Comparison of ENCODE assay signal across 13 cellular contexts in genomic region chr2:207157162-207157481, GRCh38. TPM values are rescaled to one million over a fixed set of nuclear protein-coding genes. Genes with fewer than 3 reads are reported as not detected.
DNase-seq lines count a peak whose midpoint lies in the region; ATAC-seq and TF ChIP-seq lines count a peak whose summit lies in the region.
"Had no signal": no experiment of that assay in that cellular context is flagged by ENCODE, and none has a peak within 500 bp of the region (broad histone marks: within the 10 kb centered on the region; RNA-seq: fewer than 3 reads in every experiment).

No MANE protein-coding gene starts in this region.

- no peaks in the 10 kb centered on the region for H3F3A ChIP-seq in smooth muscle cell (ENCODE audit: low read depth)

- TF ChIP-seq POLR2A in heart left ventricle (IDR thresholded peaks at IDR 0.05): no peak
- no peak for TF ChIP-seq POLR2A in esophagus muscularis mucosa (IDR thresholded peaks at IDR 0.05; ENCODE audit: low read depth)

- intact Hi-C loops in heart left ventricle (cut with DNase I): no loop called here
- intact Hi-C loops in cardiac septum (cut with DNase I): no loop called here
- intact Hi-C loops in esophagus muscularis mucosa (cut with DNase I): no loop called here

- no peak for DNase-seq in heart left ventricle
- DNase-seq in cardiac septum (ENCODE audit: low spot score): no peak
- no peak for DNase-seq in RWPE2 (ENCODE audit: low spot score)
- no peak for DNase-seq in esophagus muscularis mucosa (ENCODE audit: extremely low spot score)
- no peak for DNase-seq in smooth muscle cell (lab: John Stamatoyannopoulos, UW; ENCODE audit: unreplicated experiment)
- DNase-seq: activated effector memory CD4-positive, alpha-beta T cell treated with anti-CD3 and anti-CD28 coated beads, Interleukin-2, amount 50 U/mL, for 16 hours; DMS 273 treated with DMSO at 0.1 percent for 48 hours; NCI-H1436 treated with DMSO at 0.1 percent for 48 hours had no signal

- H3K4me2 ChIP-seq in smooth muscle cell: no peak overlapping the region

- H3K9ac ChIP-seq in subcutaneous abdominal adipose tissue (ENCODE audit: low read length in 5 of 5) (no peak overlapping the region), smooth muscle cell (ENCODE audit: low read depth) (no peak overlapping the region)

- H3K27ac ChIP-seq in heart left ventricle (peak overlapping the region in 10 of 12 donors; percentile 20 to 86 (median 56)), RWPE2 (ENCODE audit: poor library complexity, severe bottlenecking) (peak overlapping the region; percentile 33), esophagus muscularis mucosa (replicated peaks in 1 of 4) (peak overlapping the region; percentile 45 to 100 (median 100)), subcutaneous abdominal adipose tissue (ENCODE audit: low read depth, low read length) (peak overlapping the region; percentile 74), smooth muscle cell (ENCODE audit: low read depth) (no peak overlapping the region)
- H3K27ac ChIP-seq: prostate gland, SJSA1 had no signal

- H3K4me3 ChIP-seq in heart left ventricle (no peak overlapping the region), RWPE2 (ENCODE audit: severe bottlenecking) (no peak overlapping the region), esophagus muscularis mucosa (no peak overlapping the region), subcutaneous abdominal adipose tissue (ENCODE audit: low read depth in 1 of 5, low read length in 5 of 5) (peak overlapping the region in 1 of 5 donors; percentile 2), smooth muscle cell (no peak overlapping the region)
- H3K4me3 ChIP-seq: prostate gland, SJSA1 had no signal

- ATAC-seq in heart left ventricle (peak in 1 of 4 donors; percentile 34), RWPE2 (ENCODE audit: low read depth) (no peak), GM18517 (IDR thresholded peaks at IDR 0.05; ENCODE audit: unreplicated experiment) (no peak), GM21528 (IDR thresholded peaks at IDR 0.05; ENCODE audit: low FRiP score, unreplicated experiment) (no peak)

- no peaks in the 10 kb centered on the region for H3K36me3 ChIP-seq in heart left ventricle
- peaks cover 96% of the 10 kb centered on the region for H3K36me3 ChIP-seq in RWPE2 (ENCODE audit: low read depth)
- no peaks in the 10 kb centered on the region for H3K36me3 ChIP-seq in esophagus muscularis mucosa
- H3K36me3 ChIP-seq in subcutaneous abdominal adipose tissue (ENCODE audit: control insufficient read depth in 5 of 5, insufficient read depth in 5 of 5, low read length in 5 of 5): no peaks in the 10 kb centered on the region
- no peaks in the 10 kb centered on the region for H3K36me3 ChIP-seq in smooth muscle cell (ENCODE audit: low read depth)
- H3K36me3 ChIP-seq: prostate gland had no signal

- H3K9me3 ChIP-seq in heart left ventricle (no peaks in the 10 kb centered on the region), RWPE2 (ENCODE audit: severe bottlenecking) (no peaks in the 10 kb centered on the region), esophagus muscularis mucosa (no peaks in the 10 kb centered on the region), subcutaneous abdominal adipose tissue (ENCODE audit: control insufficient read depth in 5 of 5, low read length in 5 of 5) (no peaks in the 10 kb centered on the region), smooth muscle cell (replicated peaks; ENCODE audit: low read depth) (no peaks in the 10 kb centered on the region)
- H3K9me3 ChIP-seq: prostate gland, SJSA1 had no signal

- H3K79me2 ChIP-seq in smooth muscle cell (ENCODE audit: low read depth): peaks cover 100% of the 10 kb centered on the region

- H4K20me1 ChIP-seq in smooth muscle cell (ENCODE audit: low read depth): peaks cover 100% of the 10 kb centered on the region

- no peak overlapping the region for H2AFZ ChIP-seq in smooth muscle cell (ENCODE audit: low read depth)

- H3K27me3 ChIP-seq in heart left ventricle (no peaks in the 10 kb centered on the region), RWPE2 (ENCODE audit: insufficient read depth, poor library complexity, severe bottlenecking) (no peaks in the 10 kb centered on the region), esophagus muscularis mucosa (no peaks in the 10 kb centered on the region), subcutaneous abdominal adipose tissue (ENCODE audit: control insufficient read depth in 5 of 5, insufficient read depth in 4 of 5, low read length in 5 of 5) (no peaks in the 10 kb centered on the region), smooth muscle cell (ENCODE audit: low read depth) (no peaks in the 10 kb centered on the region)
- H3K27me3 ChIP-seq: SJSA1 had no signal

- no peak for TF ChIP-seq CTCF in heart left ventricle (IDR thresholded peaks at IDR 0.05)
- no peak for TF ChIP-seq CTCF in RWPE2 (IDR thresholded peaks at IDR 0.05; ENCODE audit: poor library complexity, severe bottlenecking)
- TF ChIP-seq CTCF in esophagus muscularis mucosa (IDR thresholded peaks at IDR 0.05): no peak
- no peak for TF ChIP-seq CTCF in smooth muscle cell (IDR thresholded peaks at IDR 0.05; ENCODE audit: borderline replicate concordance, insufficient read depth, poor library complexity, severe bottlenecking)

- no peak for TF ChIP-seq EP300 in esophagus muscularis mucosa (IDR thresholded peaks at IDR 0.05)

- H3K4me1 ChIP-seq in heart left ventricle (peaks cover 35 to 100% (median 99%) of the 10 kb centered on the region in 12 donors), RWPE2 (ENCODE audit: insufficient read depth, poor library complexity, severe bottlenecking) (peaks cover 91% of the 10 kb centered on the region), esophagus muscularis mucosa (peaks cover 100% of the 10 kb centered on the region in 4 donors), subcutaneous abdominal adipose tissue (ENCODE audit: control insufficient read depth in 5 of 5, insufficient read depth in 5 of 5, low read length in 5 of 5) (peaks cover 16 to 88% (median 72%) of the 10 kb centered on the region in 5 donors), smooth muscle cell (ENCODE audit: low read depth) (peaks cover 43% of the 10 kb centered on the region)

- WGBS in heart left ventricle, 4 donors: 55 to 60% (median 58%) methylated on average over 1 of the region's 1 CpG
- WGBS in esophagus muscularis mucosa: 76% methylated on average over 1 of the region's 1 CpG
- 97% methylated on average over 1 of the region's 1 CpG for WGBS in smooth muscle cell (ENCODE audit: low lambda C conversion rate)

RNA-seq across cellular contexts. Expression of gene KLF7, which starts 8.6 kb away (rescaled TPM):
- total RNA-seq in heart left ventricle: 10 to 100 TPM; 23.9 to 49.8 (median 27.3) TPM
- 10 to 100 TPM in 1 of 2 donors, 1 to 10 TPM in 1; 5.0 to 11.7 TPM for polyA plus RNA-seq in heart left ventricle
- total RNA-seq in cardiac septum: 34.4 TPM
- total RNA-seq in esophagus muscularis mucosa: 10 to 100 TPM; 25.3 to 47.4 (median 36.9) TPM
- total RNA-seq in smooth muscle cell: 16.1 and 27.6 TPM in 2 replicates
- 12.2 and 12.7 TPM in 2 replicates for polyA plus RNA-seq in smooth muscle cell
